ENCODE assay signal across 1 cellular context in the genomic region with DNA sequence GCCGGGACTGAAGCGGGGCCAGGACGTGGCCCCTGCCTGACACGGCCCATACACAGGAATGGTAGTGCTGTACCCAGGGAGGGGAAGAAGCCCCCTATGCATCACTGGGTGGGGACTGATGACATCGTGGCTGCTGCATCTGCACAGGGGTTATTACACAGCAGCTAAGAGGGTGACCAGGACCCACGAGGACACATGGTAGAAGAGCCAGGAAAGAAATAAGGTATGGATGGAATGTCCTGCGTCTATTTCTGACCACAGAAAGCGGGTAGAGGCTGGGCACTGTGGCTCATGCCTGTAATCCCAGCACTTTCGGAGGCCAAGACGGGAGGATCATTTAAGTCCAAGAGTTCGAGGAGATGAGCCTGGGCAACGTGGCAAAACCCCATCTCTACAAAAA.
TF ChIP-seq lines count a peak whose summit lies in the region.

No MANE protein-coding gene starts in this region.

TF ChIP-seq in WTC11, 78 proteins besides CTCF, POLR2A, EP300 and RAD21 (continued from another document):
- TF ChIP-seq, protein P1, sequence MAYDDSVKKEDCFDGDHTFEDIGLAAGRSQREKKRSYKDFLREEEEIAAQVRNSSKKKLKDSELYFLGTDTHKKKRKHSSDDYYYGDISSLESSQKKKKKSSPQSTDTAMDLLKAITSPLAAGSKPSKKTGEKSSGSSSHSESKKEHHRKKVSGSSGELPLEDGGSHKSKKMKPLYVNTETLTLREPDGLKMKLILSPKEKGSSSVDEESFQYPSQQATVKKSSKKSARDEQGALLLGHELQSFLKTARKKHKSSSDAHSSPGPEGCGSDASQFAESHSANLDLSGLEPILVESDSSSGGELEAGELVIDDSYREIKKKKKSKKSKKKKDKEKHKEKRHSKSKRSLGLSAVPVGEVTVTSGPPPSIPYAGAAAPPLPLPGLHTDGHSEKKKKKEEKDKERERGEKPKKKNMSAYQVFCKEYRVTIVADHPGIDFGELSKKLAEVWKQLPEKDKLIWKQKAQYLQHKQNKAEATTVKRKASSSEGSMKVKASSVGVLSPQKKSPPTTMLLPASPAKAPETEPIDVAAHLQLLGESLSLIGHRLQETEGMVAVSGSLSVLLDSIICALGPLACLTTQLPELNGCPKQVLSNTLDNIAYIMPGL (CRISPR knock-in tag; IDR thresholded peaks at IDR 0.05): no peak
- TF ChIP-seq JAZF1 (CRISPR knock-in tag; IDR thresholded peaks at IDR 0.05) (no peak), KAT7 (CRISPR knock-in tag; IDR thresholded peaks at IDR 0.05; ENCODE audit: borderline replicate concordance) (no peak), FOXP1 (CRISPR knock-in tag; IDR thresholded peaks at IDR 0.05; ENCODE audit: borderline replicate concordance) (no peak), ZNF219 (CRISPR knock-in tag; IDR thresholded peaks at IDR 0.05; ENCODE audit: borderline replicate concordance) (no peak), OVOL2 (CRISPR knock-in tag; IDR thresholded peaks at IDR 0.05; ENCODE audit: borderline replicate concordance) (no peak), ZNF416 (CRISPR knock-in tag; IDR thresholded peaks at IDR 0.05) (no peak)
- TF ChIP-seq, protein P2, sequence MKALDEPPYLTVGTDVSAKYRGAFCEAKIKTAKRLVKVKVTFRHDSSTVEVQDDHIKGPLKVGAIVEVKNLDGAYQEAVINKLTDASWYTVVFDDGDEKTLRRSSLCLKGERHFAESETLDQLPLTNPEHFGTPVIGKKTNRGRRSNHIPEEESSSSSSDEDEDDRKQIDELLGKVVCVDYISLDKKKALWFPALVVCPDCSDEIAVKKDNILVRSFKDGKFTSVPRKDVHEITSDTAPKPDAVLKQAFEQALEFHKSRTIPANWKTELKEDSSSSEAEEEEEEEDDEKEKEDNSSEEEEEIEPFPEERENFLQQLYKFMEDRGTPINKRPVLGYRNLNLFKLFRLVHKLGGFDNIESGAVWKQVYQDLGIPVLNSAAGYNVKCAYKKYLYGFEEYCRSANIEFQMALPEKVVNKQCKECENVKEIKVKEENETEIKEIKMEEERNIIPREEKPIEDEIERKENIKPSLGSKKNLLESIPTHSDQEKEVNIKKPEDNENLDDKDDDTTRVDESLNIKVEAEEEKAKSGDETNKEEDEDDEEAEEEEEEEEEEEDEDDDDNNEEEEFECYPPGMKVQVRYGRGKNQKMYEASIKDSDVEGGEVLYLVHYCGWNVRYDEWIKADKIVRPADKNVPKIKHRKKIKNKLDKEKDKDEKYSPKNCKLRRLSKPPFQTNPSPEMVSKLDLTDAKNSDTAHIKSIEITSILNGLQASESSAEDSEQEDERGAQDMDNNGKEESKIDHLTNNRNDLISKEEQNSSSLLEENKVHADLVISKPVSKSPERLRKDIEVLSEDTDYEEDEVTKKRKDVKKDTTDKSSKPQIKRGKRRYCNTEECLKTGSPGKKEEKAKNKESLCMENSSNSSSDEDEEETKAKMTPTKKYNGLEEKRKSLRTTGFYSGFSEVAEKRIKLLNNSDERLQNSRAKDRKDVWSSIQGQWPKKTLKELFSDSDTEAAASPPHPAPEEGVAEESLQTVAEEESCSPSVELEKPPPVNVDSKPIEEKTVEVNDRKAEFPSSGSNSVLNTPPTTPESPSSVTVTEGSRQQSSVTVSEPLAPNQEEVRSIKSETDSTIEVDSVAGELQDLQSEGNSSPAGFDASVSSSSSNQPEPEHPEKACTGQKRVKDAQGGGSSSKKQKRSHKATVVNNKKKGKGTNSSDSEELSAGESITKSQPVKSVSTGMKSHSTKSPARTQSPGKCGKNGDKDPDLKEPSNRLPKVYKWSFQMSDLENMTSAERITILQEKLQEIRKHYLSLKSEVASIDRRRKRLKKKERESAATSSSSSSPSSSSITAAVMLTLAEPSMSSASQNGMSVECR (CRISPR knock-in tag; IDR thresholded peaks at IDR 0.05; ENCODE audit: borderline replicate concordance): no peak
- TF ChIP-seq, protein P3, sequence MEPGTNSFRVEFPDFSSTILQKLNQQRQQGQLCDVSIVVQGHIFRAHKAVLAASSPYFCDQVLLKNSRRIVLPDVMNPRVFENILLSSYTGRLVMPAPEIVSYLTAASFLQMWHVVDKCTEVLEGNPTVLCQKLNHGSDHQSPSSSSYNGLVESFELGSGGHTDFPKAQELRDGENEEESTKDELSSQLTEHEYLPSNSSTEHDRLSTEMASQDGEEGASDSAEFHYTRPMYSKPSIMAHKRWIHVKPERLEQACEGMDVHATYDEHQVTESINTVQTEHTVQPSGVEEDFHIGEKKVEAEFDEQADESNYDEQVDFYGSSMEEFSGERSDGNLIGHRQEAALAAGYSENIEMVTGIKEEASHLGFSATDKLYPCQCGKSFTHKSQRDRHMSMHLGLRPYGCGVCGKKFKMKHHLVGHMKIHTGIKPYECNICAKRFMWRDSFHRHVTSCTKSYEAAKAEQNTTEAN (CRISPR knock-in tag; IDR thresholded peaks at IDR 0.05): no peak
- TF ChIP-seq, protein P4, sequence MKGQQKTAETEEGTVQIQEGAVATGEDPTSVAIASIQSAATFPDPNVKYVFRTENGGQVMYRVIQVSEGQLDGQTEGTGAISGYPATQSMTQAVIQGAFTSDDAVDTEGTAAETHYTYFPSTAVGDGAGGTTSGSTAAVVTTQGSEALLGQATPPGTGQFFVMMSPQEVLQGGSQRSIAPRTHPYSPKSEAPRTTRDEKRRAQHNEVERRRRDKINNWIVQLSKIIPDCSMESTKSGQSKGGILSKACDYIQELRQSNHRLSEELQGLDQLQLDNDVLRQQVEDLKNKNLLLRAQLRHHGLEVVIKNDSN (CRISPR knock-in tag; IDR thresholded peaks at IDR 0.05): no peak
- TF ChIP-seq, protein P5, sequence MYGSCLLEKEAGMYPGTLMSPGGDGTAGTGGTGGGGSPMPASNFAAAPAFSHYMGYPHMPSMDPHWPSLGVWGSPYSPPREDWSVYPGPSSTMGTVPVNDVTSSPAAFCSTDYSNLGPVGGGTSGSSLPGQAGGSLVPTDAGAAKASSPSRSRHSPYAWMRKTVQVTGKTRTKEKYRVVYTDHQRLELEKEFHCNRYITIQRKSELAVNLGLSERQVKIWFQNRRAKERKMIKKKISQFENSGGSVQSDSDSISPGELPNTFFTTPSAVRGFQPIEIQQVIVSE (CRISPR knock-in tag; IDR thresholded peaks at IDR 0.05; ENCODE audit: borderline replicate concordance): no peak
- TF ChIP-seq, protein P6, sequence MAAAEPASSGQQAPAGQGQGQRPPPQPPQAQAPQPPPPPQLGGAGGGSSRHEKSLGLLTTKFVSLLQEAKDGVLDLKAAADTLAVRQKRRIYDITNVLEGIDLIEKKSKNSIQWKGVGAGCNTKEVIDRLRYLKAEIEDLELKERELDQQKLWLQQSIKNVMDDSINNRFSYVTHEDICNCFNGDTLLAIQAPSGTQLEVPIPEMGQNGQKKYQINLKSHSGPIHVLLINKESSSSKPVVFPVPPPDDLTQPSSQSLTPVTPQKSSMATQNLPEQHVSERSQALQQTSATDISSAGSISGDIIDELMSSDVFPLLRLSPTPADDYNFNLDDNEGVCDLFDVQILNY (CRISPR knock-in tag; IDR thresholded peaks at IDR 0.05): no peak
- TF ChIP-seq, protein P7, sequence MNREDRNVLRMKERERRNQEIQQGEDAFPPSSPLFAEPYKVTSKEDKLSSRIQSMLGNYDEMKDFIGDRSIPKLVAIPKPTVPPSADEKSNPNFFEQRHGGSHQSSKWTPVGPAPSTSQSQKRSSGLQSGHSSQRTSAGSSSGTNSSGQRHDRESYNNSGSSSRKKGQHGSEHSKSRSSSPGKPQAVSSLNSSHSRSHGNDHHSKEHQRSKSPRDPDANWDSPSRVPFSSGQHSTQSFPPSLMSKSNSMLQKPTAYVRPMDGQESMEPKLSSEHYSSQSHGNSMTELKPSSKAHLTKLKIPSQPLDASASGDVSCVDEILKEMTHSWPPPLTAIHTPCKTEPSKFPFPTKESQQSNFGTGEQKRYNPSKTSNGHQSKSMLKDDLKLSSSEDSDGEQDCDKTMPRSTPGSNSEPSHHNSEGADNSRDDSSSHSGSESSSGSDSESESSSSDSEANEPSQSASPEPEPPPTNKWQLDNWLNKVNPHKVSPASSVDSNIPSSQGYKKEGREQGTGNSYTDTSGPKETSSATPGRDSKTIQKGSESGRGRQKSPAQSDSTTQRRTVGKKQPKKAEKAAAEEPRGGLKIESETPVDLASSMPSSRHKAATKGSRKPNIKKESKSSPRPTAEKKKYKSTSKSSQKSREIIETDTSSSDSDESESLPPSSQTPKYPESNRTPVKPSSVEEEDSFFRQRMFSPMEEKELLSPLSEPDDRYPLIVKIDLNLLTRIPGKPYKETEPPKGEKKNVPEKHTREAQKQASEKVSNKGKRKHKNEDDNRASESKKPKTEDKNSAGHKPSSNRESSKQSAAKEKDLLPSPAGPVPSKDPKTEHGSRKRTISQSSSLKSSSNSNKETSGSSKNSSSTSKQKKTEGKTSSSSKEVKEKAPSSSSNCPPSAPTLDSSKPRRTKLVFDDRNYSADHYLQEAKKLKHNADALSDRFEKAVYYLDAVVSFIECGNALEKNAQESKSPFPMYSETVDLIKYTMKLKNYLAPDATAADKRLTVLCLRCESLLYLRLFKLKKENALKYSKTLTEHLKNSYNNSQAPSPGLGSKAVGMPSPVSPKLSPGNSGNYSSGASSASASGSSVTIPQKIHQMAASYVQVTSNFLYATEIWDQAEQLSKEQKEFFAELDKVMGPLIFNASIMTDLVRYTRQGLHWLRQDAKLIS (CRISPR knock-in tag; IDR thresholded peaks at IDR 0.05; ENCODE audit: borderline replicate concordance): no peak
- TF ChIP-seq, protein P8, sequence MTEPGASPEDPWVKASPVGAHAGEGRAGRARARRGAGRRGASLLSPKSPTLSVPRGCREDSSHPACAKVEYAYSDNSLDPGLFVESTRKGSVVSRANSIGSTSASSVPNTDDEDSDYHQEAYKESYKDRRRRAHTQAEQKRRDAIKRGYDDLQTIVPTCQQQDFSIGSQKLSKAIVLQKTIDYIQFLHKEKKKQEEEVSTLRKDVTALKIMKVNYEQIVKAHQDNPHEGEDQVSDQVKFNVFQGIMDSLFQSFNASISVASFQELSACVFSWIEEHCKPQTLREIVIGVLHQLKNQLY (CRISPR knock-in tag; IDR thresholded peaks at IDR 0.05): no peak
